ENCODE assay signal across 13 cellular contexts in genomic region chr1:17998889-17999288, GRCh38.
DNase-seq lines count a peak whose midpoint lies in the region; ATAC-seq and TF ChIP-seq lines count a peak whose summit lies in the region.
"Had no signal": no experiment of that assay in that cellular context is flagged by ENCODE, and none has a peak within 500 bp of the region (broad histone marks: within the 10 kb centered on the region; RNA-seq: fewer than 3 reads in every experiment).

No MANE protein-coding gene starts in this region.

- no peaks in the 10 kb centered on the region for H4K20me1 ChIP-seq in neural progenitor cell (ENCODE audit: low read depth)

- no peaks in the 10 kb centered on the region for H3K9me3 Mint-ChIP-seq in neural progenitor cell
- H3K9me3 Mint-ChIP-seq: memory B cell; stimulated activated naive B cell treated with anti-CD40 and anti-IgM and Interleukin-4, amounts not matched to agents 10 μg/mL and 1 μg/mL and 100 μg/mL, for 72 hours had no signal

- peaks cover 20% of the 10 kb centered on the region for H3K27me3 ChIP-seq in RWPE2 (ENCODE audit: insufficient read depth, poor library complexity, severe bottlenecking)
- no peaks in the 10 kb centered on the region for H3K27me3 ChIP-seq in neural progenitor cell

- H3K4me3 ChIP-seq in HFF-Myc (replicated peaks; ENCODE audit: low read depth, low read length) (no peak overlapping the region), RWPE2 (ENCODE audit: severe bottlenecking) (no peak overlapping the region), neural progenitor cell (no peak overlapping the region)

- H3F3A ChIP-seq in neural progenitor cell (ENCODE audit: low read depth): no peaks in the 10 kb centered on the region

- DNase-seq in SIG-M5 treated with dmso at 0.1 percent for 504 hours (lab: John Stamatoyannopoulos, UW; ENCODE audit: unreplicated experiment): peak; percentile 7
- DNase-seq in SIG-M5 (lab: John Stamatoyannopoulos, UW): no peak
- no peak for DNase-seq in HFF-Myc (ENCODE audit: extremely low read depth, low read depth)
- DNase-seq in RWPE2 (ENCODE audit: low spot score): no peak
- no peak for DNase-seq in neural progenitor cell (ENCODE audit: low spot score)
- no peak for DNase-seq in NCI-H2171 (lab: John Stamatoyannopoulos, UW)
- no peak for DNase-seq in SKM-1 (lab: John Stamatoyannopoulos, UW; ENCODE audit: unreplicated experiment)
- no peak for DNase-seq in pons (ENCODE audit: low spot score)
- DNase-seq: NCI-H526 treated with DMSO at 0.1 percent for 48 hours; stimulated activated CD4-positive, alpha-beta T cell treated with anti-CD3 and anti-CD28 coated beads, Interleukin-2, amount 100 ng/mL, for 24 hours; stimulated activated naive B cell treated with anti-CD40 and anti-IgM and Interleukin-4, amounts not matched to agents 10 μg/mL and 1 μg/mL and 100 μg/mL, for 72 hours; T-helper 1 cell had no signal

- no peaks in the 10 kb centered on the region for H3K9me3 ChIP-seq in RWPE2 (ENCODE audit: severe bottlenecking)
- H3K9me3 ChIP-seq in neural progenitor cell (ENCODE audit: low read depth): no peaks in the 10 kb centered on the region

- H3K27me3 Mint-ChIP-seq in neural progenitor cell (ENCODE audit: insufficient read depth, low read depth): peaks cover 9% of the 10 kb centered on the region

- peaks cover 9% of the 10 kb centered on the region for H3K4me1 Mint-ChIP-seq in neural progenitor cell

- H3K27ac Mint-ChIP-seq in neural progenitor cell: no peak overlapping the region
- H3K27ac Mint-ChIP-seq: memory B cell; stimulated activated naive B cell treated with anti-CD40 and anti-IgM and Interleukin-4, amounts not matched to agents 10 μg/mL and 1 μg/mL and 100 μg/mL, for 72 hours had no signal

- no peaks in the 10 kb centered on the region for H3K79me2 ChIP-seq in neural progenitor cell (ENCODE audit: low read depth)

- H2AFZ ChIP-seq in neural progenitor cell (replicated peaks): no peak overlapping the region

- H3K36me3 ChIP-seq in RWPE2 (ENCODE audit: low read depth) (no peaks in the 10 kb centered on the region), neural progenitor cell (no peaks in the 10 kb centered on the region)

- H3K27ac ChIP-seq in RWPE2 (ENCODE audit: poor library complexity, severe bottlenecking) (no peak overlapping the region), neural progenitor cell (no peak overlapping the region)

- H3K4me3 Mint-ChIP-seq in neural progenitor cell: no peak overlapping the region
- H3K4me3 Mint-ChIP-seq: memory B cell; stimulated activated naive B cell treated with anti-CD40 and anti-IgM and Interleukin-4, amounts not matched to agents 10 μg/mL and 1 μg/mL and 100 μg/mL, for 72 hours had no signal

- H3K36me3 Mint-ChIP-seq in neural progenitor cell: no peaks in the 10 kb centered on the region
- H3K36me3 Mint-ChIP-seq: memory B cell; stimulated activated naive B cell treated with anti-CD40 and anti-IgM and Interleukin-4, amounts not matched to agents 10 μg/mL and 1 μg/mL and 100 μg/mL, for 72 hours had no signal

- no peak for ATAC-seq in RWPE2 (ENCODE audit: low read depth)

- H3K4me1 ChIP-seq in RWPE2 (ENCODE audit: insufficient read depth, poor library complexity, severe bottlenecking): no peaks in the 10 kb centered on the region
- peaks cover 6% of the 10 kb centered on the region for H3K4me1 ChIP-seq in neural progenitor cell

- H3K4me2 ChIP-seq in neural progenitor cell: no peak overlapping the region

- H3K9ac ChIP-seq in neural progenitor cell: no peak overlapping the region

- TF ChIP-seq CTCF in HFF-Myc (IDR thresholded peaks at IDR 0.05; ENCODE audit: low read depth, low read length, missing control alignments) (peak; percentile 33), RWPE2 (IDR thresholded peaks at IDR 0.05; ENCODE audit: poor library complexity, severe bottlenecking) (peak; percentile 22), neural progenitor cell (IDR thresholded peaks at IDR 0.05) (peak; percentile 27)
